ENCODE assay signal across 7 cellular contexts in the genomic region with DNA sequence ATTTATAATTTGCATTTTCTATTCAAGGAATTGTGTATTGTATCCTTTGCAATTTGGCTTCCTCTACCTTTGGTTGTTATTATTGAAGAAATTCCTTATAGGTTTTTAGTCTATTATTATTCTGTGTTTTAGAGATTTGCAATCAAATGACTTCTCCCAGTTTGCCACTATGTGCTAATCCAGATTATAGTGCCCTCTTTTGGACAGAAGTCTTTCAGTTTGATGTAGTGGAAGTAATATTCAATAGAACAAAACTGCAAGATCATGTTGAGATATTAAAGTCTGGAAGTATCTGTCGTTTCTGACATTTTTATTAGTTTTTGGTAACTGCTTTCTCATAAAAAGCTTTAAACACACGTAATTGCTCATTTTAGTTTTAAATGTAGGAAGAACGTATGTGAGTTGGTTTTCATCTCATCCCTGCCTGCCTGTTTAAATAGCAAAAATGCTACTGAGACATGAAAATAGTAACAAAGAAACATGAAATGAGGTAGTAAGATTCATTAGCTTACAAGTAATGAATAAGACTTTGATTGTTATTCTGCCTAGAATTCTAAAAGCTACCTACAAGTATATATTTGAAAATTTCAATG.
DNase-seq lines count a peak whose midpoint lies in the region; ATAC-seq, FAIRE-seq and TF ChIP-seq lines count a peak whose summit lies in the region.

No MANE protein-coding gene starts in this region.

- no peaks in the 10 kb centered on the region for H3K9me3 Mint-ChIP-seq in nephron progenitor cell

- ATAC-seq in HG02885 (IDR thresholded peaks at IDR 0.05; ENCODE audit: poor library complexity, unreplicated experiment), result no peak

- peaks cover 6% of the 10 kb centered on the region for H3K4me1 Mint-ChIP-seq in nephron progenitor cell

- H3K4me3 ChIP-seq in bronchial epithelial cell (ENCODE audit: low read depth, low read length) (no peak overlapping the region), neutrophil (ENCODE audit: low read depth in 1 of 2, low read length in 1 of 2) (no peak overlapping the region)

- H3K27me3 Mint-ChIP-seq in nephron progenitor cell (ENCODE audit: low read depth, poor library complexity), result peaks cover 3% of the 10 kb centered on the region

- H3K27me3 ChIP-seq in bronchial epithelial cell (ENCODE audit: control insufficient read depth, insufficient read depth, low read length) (no peaks in the 10 kb centered on the region), neutrophil (no peaks in the 10 kb centered on the region)

- DNase-seq in ELR (ENCODE audit: low read depth) (peak; percentile 62), MV-4-11 (lab: John Stamatoyannopoulos, UW) (peak; percentile 45), bronchial epithelial cell (ENCODE audit: low read depth) (peak; percentile 31), nucleus accumbens (lab: John Stamatoyannopoulos, UW) (no peak), nephron progenitor cell (no peak)

- no peak for FAIRE-seq in bronchial epithelial cell (lab: Jason Lieb, UNC)

- peaks cover 21% of the 10 kb centered on the region for H3K36me3 ChIP-seq in bronchial epithelial cell (ENCODE audit: control insufficient read depth, insufficient read depth, low read length)
- peaks cover 89% of the 10 kb centered on the region for H3K36me3 ChIP-seq in neutrophil

- no peaks in the 10 kb centered on the region for H3K9me3 ChIP-seq in neutrophil

- peaks cover 15 to 17% of the 10 kb centered on the region in 2 experiments for H3K4me1 ChIP-seq in neutrophil (ENCODE audit: control insufficient read depth in 1 of 2, insufficient read depth in 1 of 2, low read depth in 1 of 2, low read length in 1 of 2)

- H3K36me3 Mint-ChIP-seq in nephron progenitor cell (ENCODE audit: low read depth), result no peaks in the 10 kb centered on the region

- TF ChIP-seq CTCF in bronchial epithelial cell (IDR thresholded peaks at IDR 0.05; ENCODE audit: insufficient read depth, low read length, severe bottlenecking) (no peak), neutrophil (IDR thresholded peaks at IDR 0.05) (no peak), nephron progenitor cell (IDR thresholded peaks at IDR 0.05) (no peak)

- peak overlapping the region; percentile 27 for H3K27ac ChIP-seq in neutrophil

- no peak overlapping the region for H3K4me3 Mint-ChIP-seq in nephron progenitor cell

- H3K27ac Mint-ChIP-seq in nephron progenitor cell, result no peak overlapping the region

Comparison
In these comparisons a context has a peak if more than half of its experiments do, and no peak if none do; other contexts are left out.
1. DNase-seq: peak in ELR (single experiment), MV-4-11 (single experiment) and bronchial epithelial cell (single experiment); none in nucleus accumbens (0 of 56) and nephron progenitor cell (single experiment).